Comparison of ENCODE assay signal across 9 cellular contexts in the genomic region with DNA sequence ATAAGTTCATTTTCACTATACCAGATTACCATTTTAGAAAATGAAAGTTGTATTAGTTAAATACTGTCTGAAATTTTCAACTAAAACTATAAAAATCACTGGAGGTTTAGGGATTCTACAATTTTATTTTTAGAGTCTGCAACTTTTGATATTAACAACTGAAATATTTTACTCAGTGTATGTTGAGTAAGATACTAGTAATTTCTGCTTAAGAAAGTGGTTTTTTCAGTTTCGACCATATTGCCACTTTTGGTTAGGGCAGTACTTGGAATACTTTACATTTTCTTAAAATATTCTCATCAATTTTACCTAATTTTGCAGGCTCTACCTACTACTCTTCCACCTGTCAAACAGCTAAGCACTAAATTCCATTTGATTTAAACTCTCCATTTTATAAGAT. TPM values are rescaled to one million over a fixed set of nuclear protein-coding genes. Genes with fewer than 3 reads are reported as not detected.
DNase-seq lines count a peak whose midpoint lies in the region; ATAC-seq and TF ChIP-seq lines count a peak whose summit lies in the region.
"Had no signal": no experiment of that assay in that cellular context is flagged by ENCODE, and none has a peak within 500 bp of the region (broad histone marks: within the 10 kb centered on the region; RNA-seq: fewer than 3 reads in every experiment).

No MANE protein-coding gene starts in this region.

- no peak overlapping the region for H3K4me3 Mint-ChIP-seq in endothelial cell (ENCODE audit: unreplicated experiment)

- peaks cover 99% of the 10 kb centered on the region for H3K79me2 ChIP-seq in osteoblast (ENCODE audit: insufficient read depth, low read length)

- peak overlapping the region; percentile 14 for H3K4me3 ChIP-seq in NB4 (ENCODE audit: low read depth, low read length)
- peak overlapping the region; percentile 6 for H3K4me3 ChIP-seq in osteoblast (ENCODE audit: insufficient read depth, low read length)

- no peaks in the 10 kb centered on the region for H3K4me1 Mint-ChIP-seq in endothelial cell (ENCODE audit: unreplicated experiment)

- H3K36me3 Mint-ChIP-seq in endothelial cell (ENCODE audit: low read depth, unreplicated experiment): no peaks in the 10 kb centered on the region

- H3K4me1 ChIP-seq in osteoblast (ENCODE audit: insufficient read depth, low read length): peaks cover 61% of the 10 kb centered on the region

- no peak for TF ChIP-seq POLR2A in NB4 (IDR thresholded peaks at IDR 0.05; ENCODE audit: extremely low read depth, insufficient read length)

- no peak for TF ChIP-seq CTCF in NB4 (IDR thresholded peaks at IDR 0.05; ENCODE audit: low read depth, low read length)
- TF ChIP-seq CTCF in osteoblast (IDR thresholded peaks at IDR 0.05; ENCODE audit: extremely low read depth, low read depth, low read length): no peak
- TF ChIP-seq CTCF in endothelial cell (IDR thresholded peaks at IDR 0.05; ENCODE audit: unreplicated experiment): no peak

- no peaks in the 10 kb centered on the region for H3K27me3 Mint-ChIP-seq in endothelial cell (ENCODE audit: unreplicated experiment)

- H2AFZ ChIP-seq in osteoblast (ENCODE audit: low read length): no peak overlapping the region

- H3K9me3 ChIP-seq in osteoblast (ENCODE audit: low read depth, low read length): no peaks in the 10 kb centered on the region

- peak overlapping the region; percentile 69 for H3K4me2 ChIP-seq in osteoblast (ENCODE audit: insufficient read depth, low read length)

- H3K36me3 ChIP-seq in osteoblast (ENCODE audit: insufficient read depth, low read length): peaks cover 4% of the 10 kb centered on the region

- H3K27me3 ChIP-seq in osteoblast (ENCODE audit: insufficient read depth, low read length): no peaks in the 10 kb centered on the region

- peak overlapping the region; percentile 89 for H3K27ac ChIP-seq in osteoblast (ENCODE audit: low read depth, low read length)
- H3K27ac ChIP-seq: epithelial cell of prostate had no signal

- DNase-seq in NB4 (ENCODE audit: low read depth): no peak
- no peak for DNase-seq in osteoblast (ENCODE audit: insufficient read length, low spot score, missing footprints)
- DNase-seq in dermis blood vessel endothelial cell: no peak
- no peak for DNase-seq in NCI-H2107 treated with DMSO at 0.1 percent for 48 hours (lab: John Stamatoyannopoulos, UW; ENCODE audit: unreplicated experiment)
- DNase-seq in endothelial cell (ENCODE audit: low spot score): no peak
- DNase-seq: NCI-H2029 treated with DMSO at 0.1 percent for 48 hours had no signal

- H4K20me1 ChIP-seq in osteoblast (ENCODE audit: insufficient read depth, low read length): no peaks in the 10 kb centered on the region

- no peaks in the 10 kb centered on the region for H3K9me3 Mint-ChIP-seq in endothelial cell (ENCODE audit: unreplicated experiment)

- no peak overlapping the region for H3K27ac Mint-ChIP-seq in endothelial cell (ENCODE audit: unreplicated experiment)

- peak; percentile 45 for ATAC-seq in GM18519 (IDR thresholded peaks at IDR 0.05; ENCODE audit: low FRiP score, unreplicated experiment)
- peak; percentile 51 for ATAC-seq in GM21717 (IDR thresholded peaks at IDR 0.05; ENCODE audit: unreplicated experiment)

RNA-seq across cellular contexts. Expression of gene KCNRG, which starts 59.6 kb away (rescaled TPM):
- total RNA-seq in osteoblast: 4.0 and 5.0 TPM in 2 replicates
- total RNA-seq in dermis blood vessel endothelial cell: 4.0 and 12.4 TPM in 2 replicates
- 0.69 TPM for total RNA-seq in endothelial cell (ENCODE audit: unreplicated experiment)
